ENCODE assay signal across 11 cellular contexts in the genomic region with DNA sequence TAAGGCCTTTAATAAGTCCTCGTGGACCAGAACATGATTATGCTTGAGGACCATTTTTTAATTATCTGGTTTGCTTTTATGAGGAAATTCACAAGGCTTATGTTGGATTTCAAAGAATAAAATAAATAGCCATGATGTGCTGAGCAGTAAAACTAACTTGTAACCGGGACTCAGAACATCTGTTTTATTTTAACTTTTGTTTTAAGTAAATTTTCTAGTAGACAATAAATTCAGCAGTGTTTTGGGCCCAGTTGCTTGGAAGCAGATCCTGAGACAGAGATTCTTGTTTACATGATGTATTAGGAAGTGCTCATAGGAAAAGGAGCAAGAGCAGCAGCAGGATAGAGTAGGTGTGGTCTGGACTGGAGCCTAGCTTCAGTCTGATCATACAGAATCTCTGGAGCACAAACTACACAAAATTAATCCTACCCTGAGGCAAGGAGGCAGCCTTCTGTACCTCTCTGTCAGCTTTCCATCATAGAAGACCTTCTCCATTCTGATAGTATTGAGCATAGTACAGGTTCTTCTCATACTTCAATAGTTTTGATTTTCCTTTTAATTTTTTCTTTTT.
DNase-seq lines count a peak whose midpoint lies in the region; ATAC-seq and TF ChIP-seq lines count a peak whose summit lies in the region.
"Had no signal": no experiment of that assay in that cellular context is flagged by ENCODE, and none has a peak within 500 bp of the region (broad histone marks: within the 10 kb centered on the region; RNA-seq: fewer than 3 reads in every experiment).

No MANE protein-coding gene starts in this region.

- no peak for TF ChIP-seq CTCF in SK-N-SH (IDR thresholded peaks at IDR 0.05)

- no peak for TF ChIP-seq RAD21 in SK-N-SH (IDR thresholded peaks at IDR 0.05; ENCODE audit: low read length)

- no peaks in the 10 kb centered on the region for H3F3A ChIP-seq in SK-N-SH (replicated peaks; ENCODE audit: insufficient read depth)

- POLR2A ChIA-PET in SK-N-SH (lab: Yijun Ruan, JAX), result interaction anchor here (0.6 kb wide), 1 partner anchor 89 kb away, joined by 3 read pairs; no protein-coding TSS in a partner anchor

- H3K9ac ChIP-seq in SK-N-SH, result no peak overlapping the region
- H3K9ac ChIP-seq in SK-N-MC (ENCODE audit: insufficient read length), result no peak overlapping the region
- no peak overlapping the region for H3K9ac ChIP-seq in muscle layer of colon (ENCODE audit: low read length)
- H3K9ac ChIP-seq: GM23248 had no signal

- peak overlapping the region in 1 of 2 experiments; percentile 11; a peak in 1 of 4 replicates for H3K27ac ChIP-seq in SK-N-SH (ENCODE audit: low read depth in 2 of 2, low read length in 1 of 2)
- peak overlapping the region; percentile 48; the same call in 1 of the 2 replicates for H3K27ac ChIP-seq in SK-N-MC
- peak overlapping the region; percentile 35 for H3K27ac ChIP-seq in muscle layer of colon (ENCODE audit: low read depth, low read length)
- H3K27ac ChIP-seq: GM23248 had no signal

- H3K9me3 ChIP-seq in SK-N-SH (no peaks in the 10 kb centered on the region), SK-N-MC (ENCODE audit: low read depth, low read length) (no peaks in the 10 kb centered on the region), muscle layer of colon (ENCODE audit: low read length) (no peaks in the 10 kb centered on the region)

- no peaks in the 10 kb centered on the region for H4K20me1 ChIP-seq in SK-N-SH (ENCODE audit: insufficient read depth)

- DNase-seq in SK-N-SH, result peak; percentile 14
- no peak for DNase-seq in SK-N-MC (ENCODE audit: low read depth, low spot score)
- DNase-seq: C1 segment of cervical spinal cord; CD4-positive, alpha-beta T cell; DMS79; GM23248 had no signal

- no peaks in the 10 kb centered on the region for H3K9me2 ChIP-seq in SK-N-SH

- ATAC-seq in SK-N-SH treated with all-trans-retinoic acid at 6 μM for 48 hours, result no peak
- ATAC-seq in GM19328 (IDR thresholded peaks at IDR 0.05; ENCODE audit: unreplicated experiment), result no peak
- ATAC-seq in GM21360 (IDR thresholded peaks at IDR 0.05; ENCODE audit: unreplicated experiment), result no peak
- ATAC-seq in GM18505 (IDR thresholded peaks at IDR 0.05; ENCODE audit: unreplicated experiment), result no peak

- H3K4me3 ChIP-seq in SK-N-SH (ENCODE audit: low read depth in 2 of 2, low read length in 1 of 2) (no peak overlapping the region), SK-N-MC (no peak overlapping the region), muscle layer of colon (ENCODE audit: low read depth in 1 of 2, low read length in 2 of 2) (no peak overlapping the region)
- H3K4me3 ChIP-seq: GM23248 had no signal

- no peak overlapping the region for H2AFZ ChIP-seq in SK-N-SH (ENCODE audit: low read depth)
- H2AFZ ChIP-seq: GM23248 had no signal

- no peak for TF ChIP-seq POLR2A in GM18505 (IDR thresholded peaks at IDR 0.05; ENCODE audit: borderline replicate concordance, extremely low read depth, insufficient read depth, insufficient read length)

- H3K27me3 ChIP-seq in SK-N-SH (ENCODE audit: insufficient read depth), result no peaks in the 10 kb centered on the region
- no peaks in the 10 kb centered on the region for H3K27me3 ChIP-seq in muscle layer of colon (ENCODE audit: control insufficient read depth in 1 of 2, insufficient read depth in 2 of 2, low read length in 2 of 2)

- WGBS in SK-N-SH (ENCODE audit: low lambda C conversion rate), result 10% methylated on average over 2 of the region's 2 CpGs

- CTCF ChIA-PET in SK-N-SH (lab: Yijun Ruan, JAX), result no interaction called here

- no peaks in the 10 kb centered on the region for H3K79me2 ChIP-seq in SK-N-SH (ENCODE audit: insufficient read depth)

- no peaks in the 10 kb centered on the region for H3K36me3 ChIP-seq in SK-N-SH (replicated peaks in 1 of 2; ENCODE audit: control insufficient read depth in 1 of 2, insufficient read depth in 2 of 2, low read length in 1 of 2)
- no peaks in the 10 kb centered on the region for H3K36me3 ChIP-seq in SK-N-MC (ENCODE audit: insufficient read depth, low read length)
- no peaks in the 10 kb centered on the region for H3K36me3 ChIP-seq in muscle layer of colon (ENCODE audit: insufficient read depth, low read length)

- no peak for TF ChIP-seq EP300 in SK-N-SH (IDR thresholded peaks at IDR 0.05; ENCODE audit: borderline replicate concordance in 1 of 2, low read depth in 1 of 2, low read length in 1 of 2)

- no peak overlapping the region for H3K4me2 ChIP-seq in SK-N-SH

- H3K4me1 ChIP-seq in SK-N-SH (ENCODE audit: control insufficient read depth in 1 of 2, insufficient read depth in 2 of 2, low read depth in 1 of 2, low read length in 1 of 2) (peaks cover 0 to 3% of the 10 kb centered on the region in 2 experiments; a peak in 2 of 4 replicates), muscle layer of colon (ENCODE audit: insufficient read depth, low read length) (peaks cover 14% of the 10 kb centered on the region)

TF ChIP-seq in SK-N-SH, 30 proteins besides CTCF, POLR2A, EP300 and RAD21:
- TF ChIP-seq GATA2 (CRISPR knock-in tag; IDR thresholded peaks at IDR 0.05), result no peak
- TF ChIP-seq TAF1 (IDR thresholded peaks at IDR 0.05; ENCODE audit: borderline replicate concordance, low read depth, low read length), result no peak

TF ChIP-seq in SK-N-SH treated with all-trans-retinoic acid at 6 μM for 48 hours, 23 proteins besides CTCF, POLR2A, EP300 and RAD21:
- no peak for TF ChIP-seq ZFP30 (CRISPR knock-in tag; IDR thresholded peaks at IDR 0.05)
- TF ChIP-seq POU6F1 (CRISPR knock-in tag; IDR thresholded peaks at IDR 0.05; ENCODE audit: borderline replicate concordance, low read depth), result no peak
- TF ChIP-seq, protein P1, sequence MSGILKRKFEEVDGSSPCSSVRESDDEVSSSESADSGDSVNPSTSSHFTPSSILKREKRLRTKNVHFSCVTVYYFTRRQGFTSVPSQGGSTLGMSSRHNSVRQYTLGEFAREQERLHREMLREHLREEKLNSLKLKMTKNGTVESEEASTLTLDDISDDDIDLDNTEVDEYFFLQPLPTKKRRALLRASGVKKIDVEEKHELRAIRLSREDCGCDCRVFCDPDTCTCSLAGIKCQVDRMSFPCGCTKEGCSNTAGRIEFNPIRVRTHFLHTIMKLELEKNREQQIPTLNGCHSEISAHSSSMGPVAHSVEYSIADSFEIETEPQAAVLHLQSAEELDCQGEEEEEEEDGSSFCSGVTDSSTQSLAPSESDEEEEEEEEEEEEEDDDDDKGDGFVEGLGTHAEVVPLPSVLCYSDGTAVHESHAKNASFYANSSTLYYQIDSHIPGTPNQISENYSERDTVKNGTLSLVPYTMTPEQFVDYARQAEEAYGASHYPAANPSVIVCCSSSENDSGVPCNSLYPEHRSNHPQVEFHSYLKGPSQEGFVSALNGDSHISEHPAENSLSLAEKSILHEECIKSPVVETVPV (CRISPR knock-in tag; IDR thresholded peaks at IDR 0.05), result no peak
- TF ChIP-seq BACH2 (CRISPR knock-in tag; IDR thresholded peaks at IDR 0.05; ENCODE audit: borderline replicate concordance), result no peak
- TF ChIP-seq CSDC2 (CRISPR knock-in tag; IDR thresholded peaks at IDR 0.05), result no peak
- TF ChIP-seq, protein P2, sequence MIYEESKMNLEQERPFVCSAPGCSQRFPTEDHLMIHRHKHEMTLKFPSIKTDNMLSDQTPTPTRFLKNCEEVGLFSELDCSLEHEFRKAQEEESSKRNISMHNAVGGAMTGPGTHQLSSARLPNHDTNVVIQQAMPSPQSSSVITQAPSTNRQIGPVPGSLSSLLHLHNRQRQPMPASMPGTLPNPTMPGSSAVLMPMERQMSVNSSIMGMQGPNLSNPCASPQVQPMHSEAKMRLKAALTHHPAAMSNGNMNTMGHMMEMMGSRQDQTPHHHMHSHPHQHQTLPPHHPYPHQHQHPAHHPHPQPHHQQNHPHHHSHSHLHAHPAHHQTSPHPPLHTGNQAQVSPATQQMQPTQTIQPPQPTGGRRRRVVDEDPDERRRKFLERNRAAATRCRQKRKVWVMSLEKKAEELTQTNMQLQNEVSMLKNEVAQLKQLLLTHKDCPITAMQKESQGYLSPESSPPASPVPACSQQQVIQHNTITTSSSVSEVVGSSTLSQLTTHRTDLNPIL (CRISPR knock-in tag; IDR thresholded peaks at IDR 0.05; ENCODE audit: low read depth), result no peak
- TF ChIP-seq TCF4 (CRISPR knock-in tag; IDR thresholded peaks at IDR 0.05; ENCODE audit: borderline replicate concordance), result no peak
- no peak for TF ChIP-seq ISL1 (CRISPR knock-in tag; IDR thresholded peaks at IDR 0.05)
- no peak for TF ChIP-seq ZFP3 (CRISPR knock-in tag; IDR thresholded peaks at IDR 0.05)
- no peak for TF ChIP-seq RARB (CRISPR knock-in tag; IDR thresholded peaks at IDR 0.05)
